ENCODE assay signal across 8 cellular contexts in genomic region chr4:77158487-77158861, GRCh38. TPM values are rescaled to one million over a fixed set of nuclear protein-coding genes. Genes with fewer than 3 reads are reported as not detected.
A peak's percentile ranks its signal among the peaks of the same experiment; 100 is the strongest.
DNase-seq lines count a peak whose midpoint lies in the region; ATAC-seq and TF ChIP-seq lines count a peak whose summit lies in the region.

No MANE protein-coding gene starts in this region.

- no peak overlapping the region for H3K9ac ChIP-seq in liver (ENCODE audit: low read depth in 1 of 2, low read length in 2 of 2)

- H3K4me1 ChIP-seq in adrenal gland (replicated peaks in 1 of 2) (peaks cover 7 to 28% of the 10 kb centered on the region in 2 donors), liver (ENCODE audit: control insufficient read depth in 4 of 4, insufficient read depth in 4 of 4, low read length in 3 of 4) (peaks cover 0 to 25% (median 8%) of the 10 kb centered on the region in 4 donors), transverse colon (peaks cover 8 to 38% (median 18%) of the 10 kb centered on the region in 4 donors)

- peak; percentile 63 for DNase-seq in activated effector memory CD4-positive, alpha-beta T cell treated with anti-CD3 and anti-CD28 coated beads, Interleukin-2, amount 50 U/mL, for 16 hours
- DNase-seq in activated effector memory CD4-positive, alpha-beta T cell treated with Interleukin-2 at 50 U/mL for 16 hours, result no peak
- peak in 4 of 7 donors; percentile 17 to 38 (median 28) for DNase-seq in adrenal gland
- no peak for DNase-seq in transverse colon
- no peak for DNase-seq in GM10266 (ENCODE audit: extremely low spot score)

- WGBS in adrenal gland, 4 donors, result 4 to 7% (median 6%) methylated on average over 6 of the region's 6 CpGs
- 20% methylated on average over 6 of the region's 6 CpGs for WGBS in liver
- 3 to 11% methylated on average over 4 to 6 of the region's 6 CpGs for WGBS in transverse colon (ENCODE audit: low coverage in 1 of 2), 2 donors

- ATAC-seq in HG03025 (IDR thresholded peaks at IDR 0.05; ENCODE audit: low FRiP score, unreplicated experiment) (no peak), GM21786 (IDR thresholded peaks at IDR 0.05; ENCODE audit: unreplicated experiment) (no peak)

- H3K9me3 ChIP-seq in adrenal gland (replicated peaks in 1 of 3) (no peaks in the 10 kb centered on the region), liver (ENCODE audit: control insufficient read depth in 4 of 4, low read length in 3 of 4) (no peaks in the 10 kb centered on the region), transverse colon (no peaks in the 10 kb centered on the region)

- H3K27me3 ChIP-seq in adrenal gland, result no peaks in the 10 kb centered on the region
- no peaks in the 10 kb centered on the region for H3K27me3 ChIP-seq in liver (ENCODE audit: control insufficient read depth in 4 of 4, insufficient read depth in 4 of 4, low read length in 3 of 4)
- H3K27me3 ChIP-seq in transverse colon, result no peaks in the 10 kb centered on the region

- H3K27ac ChIP-seq in adrenal gland, result peak overlapping the region in 3 of 5 donors; percentile 81 to 95 (median 90)
- H3K27ac ChIP-seq in liver (ENCODE audit: low read depth in 1 of 2, low read length in 2 of 2), result peak overlapping the region; percentile 76 to 96
- peak overlapping the region; percentile 94 to 99 (median 94) for H3K27ac ChIP-seq in transverse colon

- in situ Hi-C loops in transverse colon (cut with MboI; ENCODE audit: low pct_ligation_motif_present in 1 of 4, low pct_unique_long_range_greater_than_20kb in 1 of 4, low sequenced_read_pairs in 3 of 4), result no loop called here

- TF ChIP-seq EP300 in transverse colon (IDR thresholded peaks at IDR 0.05; ENCODE audit: low read depth), result no peak

- TF ChIP-seq POLR2A in adrenal gland (IDR thresholded peaks at IDR 0.05), result no peak
- TF ChIP-seq POLR2A in transverse colon (IDR thresholded peaks at IDR 0.05), result no peak

- intact Hi-C loops in adrenal gland (cut with DNase I) (loop anchor here (10.0 kb wide), 2 partner anchors 64 to 74 kb away; no protein-coding TSS in a partner anchor), transverse colon (cut with DNase I; ENCODE audit: low total_unique reads) (loop anchor here (10.0 kb wide), 1 partner anchor 204 kb away; no protein-coding TSS in a partner anchor)

- H3K4me3 ChIP-seq in adrenal gland (peak overlapping the region; percentile 56 to 97 (median 80)), liver (ENCODE audit: low read depth in 1 of 3, low read length in 3 of 3) (peak overlapping the region in 2 of 3 donors; percentile 74 to 96), transverse colon (peak overlapping the region; percentile 82 to 91 (median 90))

- TF ChIP-seq RAD21 in liver (IDR thresholded peaks at IDR 0.05), result no peak

- H3K36me3 ChIP-seq in adrenal gland (replicated peaks in 1 of 2) (peaks cover 0 to 46% of the 10 kb centered on the region in 2 donors), liver (ENCODE audit: control insufficient read depth in 4 of 4, insufficient read depth in 3 of 4, low read depth in 1 of 4, low read length in 3 of 4) (peaks cover 0 to 10% (median 7%) of the 10 kb centered on the region in 4 donors), transverse colon (peaks cover 0 to 33% (median 12%) of the 10 kb centered on the region in 4 donors)

- TF ChIP-seq CTCF in adrenal gland (IDR thresholded peaks at IDR 0.05) (no peak), liver (IDR thresholded peaks at IDR 0.05; ENCODE audit: low read depth, low read length, missing input control) (no peak), transverse colon (IDR thresholded peaks at IDR 0.05) (no peak), GM10266 (IDR thresholded peaks at IDR 0.05; ENCODE audit: control insufficient read depth, insufficient read depth, low read depth, missing control alignments) (no peak)

TF ChIP-seq in liver, 16 proteins besides CTCF, POLR2A, EP300 and RAD21:
- no peak for TF ChIP-seq EGR1 (IDR thresholded peaks at IDR 0.05; ENCODE audit: low read depth in 2 of 2)
- TF ChIP-seq GABPA (IDR thresholded peaks at IDR 0.05 in 1 of 2, conservative IDR thresholded peaks at IDR 0.05 in 1 of 2), result peak in 1 of 2 donors; percentile 10

RNA-seq across cellular contexts. Expression of gene CCNG2, which starts 1.5 kb away (rescaled TPM):
- total RNA-seq in adrenal gland (10 to 100 TPM in 7 of 8 donors, 1 to 10 TPM in 1; 8.5 to 69.2 (median 28.1) TPM), liver (10 to 100 TPM in 1 of 2 donors, 1 to 10 TPM in 1; 4.5 to 10.8 TPM), transverse colon (100 to 1,000 TPM in 1 of 4 donors, 10 to 100 TPM in 3; 55.4 to 114 (median 79.4) TPM)
- polyA plus RNA-seq in adrenal gland (10 to 100 TPM in 1 of 3 donors, 1 to 10 TPM in 2; 5.4 to 20.8 (median 9.9) TPM), liver (1 to 10 TPM; 1.2 to 3.6 TPM)

Comparison
In these comparisons a context has a peak if more than half of its experiments do, and no peak if none do; other contexts are left out.
1. DNase-seq: peak in activated effector memory CD4-positive, alpha-beta T cell treated with anti-CD3 and anti-CD28 coated beads, Interleukin-2, amount 50 U/mL, for 16 hours (single experiment) and adrenal gland (4 of 7); none in activated effector memory CD4-positive, alpha-beta T cell treated with Interleukin-2 at 50 U/mL for 16 hours (single experiment), transverse colon (single experiment) and GM10266 (single experiment).
2. Peak in every context shown above with its lines, with median percentiles within 50 percentile points of each other: H3K27ac ChIP-seq and H3K4me3 ChIP-seq.